In the genomic region with DNA sequence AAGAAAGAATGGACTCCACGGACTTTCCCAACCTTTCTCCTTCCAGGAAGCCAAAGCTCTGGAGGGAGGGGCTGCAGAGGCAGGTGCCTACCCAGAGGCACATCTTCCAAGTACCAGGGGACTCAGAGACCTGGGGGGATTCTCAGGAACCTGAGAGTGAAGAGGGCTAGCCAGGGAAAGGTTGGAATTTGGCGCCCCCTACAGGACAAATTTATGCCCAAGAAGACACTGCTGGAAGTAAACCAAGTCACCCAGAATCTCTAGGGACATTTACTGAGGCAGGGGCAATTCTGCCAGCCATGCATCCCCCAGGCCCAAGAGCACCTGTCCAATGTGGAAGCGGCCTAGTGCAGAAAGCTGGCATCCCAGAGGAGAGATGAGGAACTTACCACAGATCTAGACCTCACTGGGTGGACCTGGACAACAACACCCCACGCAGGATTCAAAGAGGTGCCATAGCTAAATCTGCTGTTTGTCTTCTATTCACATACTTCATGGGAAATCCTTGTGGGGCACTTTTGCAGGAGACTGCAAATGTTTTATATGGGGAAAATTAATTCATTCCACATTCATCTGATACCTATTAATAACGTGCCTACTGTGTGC, we compare ENCODE assay signal across 8 cellular contexts. TPM values are rescaled to one million over a fixed set of nuclear protein-coding genes. Genes with fewer than 3 reads are reported as not detected.
DNase-seq lines count a peak whose midpoint lies in the region; ATAC-seq and TF ChIP-seq lines count a peak whose summit lies in the region.

No MANE protein-coding gene starts in this region.

- DNase-seq in CD8-positive, alpha-beta T cell: peak in 3 of 7 experiments; percentile 13 to 36 (median 34)
- DNase-seq in GM19240 (ENCODE audit: insufficient read length, low spot score): peak; percentile 31
- peak; percentile 26 for DNase-seq in NCI-H345 (lab: John Stamatoyannopoulos, UW)
- DNase-seq in activated T-cell treated with anti-CD3 and anti-CD28 coated beads for 48 hours (ENCODE audit: low read depth): peak; percentile 30
- no peak for DNase-seq in left cardiac atrium
- peak; percentile 20 for DNase-seq in stimulated activated CD4-positive, alpha-beta T cell treated with anti-CD3 and anti-CD28 coated beads, Interleukin-12 subunit alpha, Interleukin-12 subunit beta, amount 100 ng/mL, for 4 hours

- no peak overlapping the region for H3K4me3 Mint-ChIP-seq in CD8-positive, alpha-beta T cell

- ATAC-seq in CD8-positive, alpha-beta T cell: no peak
- ATAC-seq in left cardiac atrium (peak; percentile 27 to 38), HG03378 (IDR thresholded peaks at IDR 0.05; ENCODE audit: unreplicated experiment) (no peak), HG03135 (IDR thresholded peaks at IDR 0.05; ENCODE audit: unreplicated experiment) (no peak)

- no peaks in the 10 kb centered on the region for H3K36me3 Mint-ChIP-seq in CD8-positive, alpha-beta T cell

- H3K36me3 ChIP-seq in CD8-positive, alpha-beta T cell (ENCODE audit: insufficient read depth, low read length): no peaks in the 10 kb centered on the region

- no peaks in the 10 kb centered on the region for H3K4me1 Mint-ChIP-seq in CD8-positive, alpha-beta T cell (ENCODE audit: low read depth)

- peak; percentile 63 for TF ChIP-seq CTCF in CD8-positive, alpha-beta T cell (IDR thresholded peaks at IDR 0.05)

- H3K27me3 ChIP-seq in CD8-positive, alpha-beta T cell (ENCODE audit: insufficient read depth, low read length): no peaks in the 10 kb centered on the region

- no peak overlapping the region for H3K27ac Mint-ChIP-seq in CD8-positive, alpha-beta T cell

- H3K27me3 Mint-ChIP-seq in CD8-positive, alpha-beta T cell (ENCODE audit: low read depth): no peaks in the 10 kb centered on the region

- no peaks in the 10 kb centered on the region for H3K9me3 ChIP-seq in CD8-positive, alpha-beta T cell (ENCODE audit: low read length)

- intact Hi-C loops in CD8-positive, alpha-beta T cell (cut with DNase I, micrococcal nuclease): no loop called here
- intact Hi-C loops in left cardiac atrium (cut with DNase I): loop anchor here in 1 of 2 donors (10.0 kb wide), 1 partner anchor 262 kb away; no protein-coding TSS in a partner anchor

- H3K4me1 ChIP-seq in CD8-positive, alpha-beta T cell (ENCODE audit: insufficient read depth, low read length): no peaks in the 10 kb centered on the region

- no peaks in the 10 kb centered on the region for H3K9me3 Mint-ChIP-seq in CD8-positive, alpha-beta T cell

- CTCF ChIA-PET in CD8-positive, alpha-beta T cell (lab: Charles Lee): interaction anchor here (0.9 to 1.9 kb wide), 6 partner anchors 14 to 263 kb away, joined by 3 to 7 read pairs (median 4); no protein-coding TSS in a partner anchor

- H3K4me3 ChIP-seq in CD8-positive, alpha-beta T cell (ENCODE audit: low read depth, low read length): no peak overlapping the region

- POLR2A ChIA-PET in CD8-positive, alpha-beta T cell (lab: Charles Lee): no interaction called here

- no peak overlapping the region for H3K27ac ChIP-seq in CD8-positive, alpha-beta T cell (ENCODE audit: low read depth, low read length)

RNA-seq across cellular contexts. Expression of a gene that starts 25.9 kb away (rescaled TPM):
- total RNA-seq in CD8-positive, alpha-beta T cell: 1 to 10 TPM; 4.3 to 4.6 TPM
- 1 to 10 TPM; 3.4 to 3.5 TPM for total RNA-seq in left cardiac atrium

RNA-seq across cellular contexts. Expression of a gene that starts 58.8 kb away (rescaled TPM):
- total RNA-seq in CD8-positive, alpha-beta T cell: 1 to 10 TPM in 1 of 2 experiments, under 1 TPM in 1; 0.33 to 1.2 TPM
- total RNA-seq in left cardiac atrium: 10 to 100 TPM; 40.0 to 63.6 TPM

Comparison
In these comparisons a context has a peak if more than half of its experiments do, and no peak if none do; other contexts are left out.
1. ATAC-seq: peak in left cardiac atrium (2 of 2); none in CD8-positive, alpha-beta T cell (single experiment), HG03378 (single experiment) and HG03135 (single experiment).
2. RNA of a gene that starts 58.8 kb away (total RNA-seq): 40.0 to 63.6 TPM in left cardiac atrium; 0.33 to 1.2 TPM in CD8-positive, alpha-beta T cell; every median in the first group is over 10 times any median in the second.